25 cellular contexts compared by ENCODE assay signal in the genomic region with DNA sequence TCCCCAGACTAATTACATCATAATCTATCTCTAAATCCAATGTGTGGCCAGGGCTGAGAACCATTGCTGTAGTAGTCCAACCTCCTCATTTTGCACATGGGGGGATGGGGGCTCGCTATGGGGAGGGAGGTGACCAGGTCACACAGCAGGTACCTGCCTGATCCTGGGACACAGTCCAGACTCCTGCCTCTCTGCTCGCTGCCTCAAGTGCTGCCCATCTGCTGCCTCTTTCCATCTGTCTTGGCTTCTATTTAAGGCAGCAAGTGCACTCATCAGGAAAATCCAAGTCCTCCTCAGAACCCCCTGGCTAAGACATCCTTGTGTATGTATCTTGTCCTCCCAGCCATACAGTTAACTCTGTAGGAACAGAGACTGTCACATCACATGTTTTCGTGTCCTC. TPM values are rescaled to one million over a fixed set of nuclear protein-coding genes. Genes with fewer than 3 reads are reported as not detected.
"Had no signal": no experiment of that assay in that cellular context is flagged by ENCODE, and none has a peak within 500 bp of the region (broad histone marks: within the 10 kb centered on the region; RNA-seq: fewer than 3 reads in every experiment).

No MANE protein-coding gene starts in this region.

- H3K9me3 Mint-ChIP-seq: activated CD4-positive, alpha-beta memory T cell treated with anti-CD3 and anti-CD28 coated beads, Interleukin-2, amount 10 ng/mL, durations not matched to agents 7 days and 5 days; activated naive CD4-positive, alpha-beta T cell treated with anti-CD3 and anti-CD28 coated beads, Interleukin-2, amount 50 U/mL, for 24 hours had no signal

- H3K4me2 ChIP-seq: SK-N-SH had no signal

- H3K4me3 Mint-ChIP-seq: activated CD4-positive, alpha-beta memory T cell treated with anti-CD3 and anti-CD28 coated beads, Interleukin-2, amount 10 ng/mL, durations not matched to agents 7 days and 5 days; activated CD4-positive, alpha-beta T cell treated with anti-CD3 and anti-CD28 coated beads for 36 hours; activated naive CD4-positive, alpha-beta T cell treated with anti-CD3 and anti-CD28 coated beads, Interleukin-2, amount 50 U/mL, for 24 hours had no signal

- H3K9me3 ChIP-seq: breast epithelium, MG63, SJCRH30, SK-N-SH had no signal

- H3K27ac Mint-ChIP-seq: activated CD4-positive, alpha-beta memory T cell treated with anti-CD3 and anti-CD28 coated beads, Interleukin-2, amount 10 ng/mL, durations not matched to agents 7 days and 5 days; activated CD4-positive, alpha-beta T cell treated with anti-CD3 and anti-CD28 coated beads for 36 hours; activated naive CD4-positive, alpha-beta T cell treated with anti-CD3 and anti-CD28 coated beads, Interleukin-2, amount 50 U/mL, for 24 hours had no signal

- H3K9ac ChIP-seq: SK-N-SH had no signal

- H3K4me1 ChIP-seq: breast epithelium, SJCRH30 had no signal

- H3K36me3 Mint-ChIP-seq: activated naive CD4-positive, alpha-beta T cell treated with anti-CD3 and anti-CD28 coated beads, Interleukin-2, amount 50 U/mL, for 24 hours had no signal

- H3K27ac ChIP-seq: breast epithelium, RWPE1, SJCRH30, VCaP had no signal

- H3K36me3 ChIP-seq: breast epithelium, MG63, SJCRH30 had no signal

- H3K4me1 Mint-ChIP-seq: activated CD4-positive, alpha-beta memory T cell treated with anti-CD3 and anti-CD28 coated beads, Interleukin-2, amount 10 ng/mL, durations not matched to agents 7 days and 5 days; activated CD4-positive, alpha-beta T cell treated with anti-CD3 and anti-CD28 coated beads for 36 hours; activated naive CD4-positive, alpha-beta T cell treated with anti-CD3 and anti-CD28 coated beads, Interleukin-2, amount 50 U/mL, for 24 hours had no signal

- H3K4me3 ChIP-seq: breast epithelium, MG63, SJCRH30 had no signal

- H3K27me3 ChIP-seq: breast epithelium had no signal

- DNase-seq: activated CD4-positive, alpha-beta memory T cell treated with anti-CD3 and anti-CD28 coated beads, Interleukin-2, amount 10 ng/mL, durations not matched to agents 7 days and 5 days; activated CD4-positive, alpha-beta T cell treated with anti-CD3 and anti-CD28 coated beads for 36 hours; activated CD4-positive, alpha-beta T cell treated with anti-CD3 and anti-CD28 coated beads, Interleukin-2, amount 50 U/mL, for 1 hour; activated CD8-positive, alpha-beta memory T cell treated with anti-CD3 and anti-CD28 coated beads, Interleukin-2, amount 50 U/mL, for 4 hours; activated naive CD4-positive, alpha-beta T cell; aorta; MG63; MV-4-11; NCI-H1105; NCI-H1436; NCI-H187; NCI-H2081; NCI-H2227 treated with DMSO at 0.1 percent for 48 hours; OCI-M1; Right ventricle myocardium superior; SJCRH30; SK-N-SH; T-helper 1 cell had no signal

RNA-seq across cellular contexts. Expression of a gene that starts 57.7 kb away (rescaled TPM):
- total RNA-seq: activated CD4-positive, alpha-beta memory T cell treated with anti-CD3 and anti-CD28 coated beads, Interleukin-2, amount 10 ng/mL, durations not matched to agents 7 days and 5 days; activated CD4-positive, alpha-beta T cell treated with anti-CD3 and anti-CD28 coated beads for 36 hours; activated CD8-positive, alpha-beta memory T cell treated with anti-CD3 and anti-CD28 coated beads for 36 hours; NCI-H460; T-helper 2 cell treated with Interferon-gamma antibody and Interleukin-4, amounts not matched to agents 100 ng/mL and 5 ng/mL, for 36 hours had no signal
